Comparison of ENCODE assay signal across 11 cellular contexts in the genomic region with DNA sequence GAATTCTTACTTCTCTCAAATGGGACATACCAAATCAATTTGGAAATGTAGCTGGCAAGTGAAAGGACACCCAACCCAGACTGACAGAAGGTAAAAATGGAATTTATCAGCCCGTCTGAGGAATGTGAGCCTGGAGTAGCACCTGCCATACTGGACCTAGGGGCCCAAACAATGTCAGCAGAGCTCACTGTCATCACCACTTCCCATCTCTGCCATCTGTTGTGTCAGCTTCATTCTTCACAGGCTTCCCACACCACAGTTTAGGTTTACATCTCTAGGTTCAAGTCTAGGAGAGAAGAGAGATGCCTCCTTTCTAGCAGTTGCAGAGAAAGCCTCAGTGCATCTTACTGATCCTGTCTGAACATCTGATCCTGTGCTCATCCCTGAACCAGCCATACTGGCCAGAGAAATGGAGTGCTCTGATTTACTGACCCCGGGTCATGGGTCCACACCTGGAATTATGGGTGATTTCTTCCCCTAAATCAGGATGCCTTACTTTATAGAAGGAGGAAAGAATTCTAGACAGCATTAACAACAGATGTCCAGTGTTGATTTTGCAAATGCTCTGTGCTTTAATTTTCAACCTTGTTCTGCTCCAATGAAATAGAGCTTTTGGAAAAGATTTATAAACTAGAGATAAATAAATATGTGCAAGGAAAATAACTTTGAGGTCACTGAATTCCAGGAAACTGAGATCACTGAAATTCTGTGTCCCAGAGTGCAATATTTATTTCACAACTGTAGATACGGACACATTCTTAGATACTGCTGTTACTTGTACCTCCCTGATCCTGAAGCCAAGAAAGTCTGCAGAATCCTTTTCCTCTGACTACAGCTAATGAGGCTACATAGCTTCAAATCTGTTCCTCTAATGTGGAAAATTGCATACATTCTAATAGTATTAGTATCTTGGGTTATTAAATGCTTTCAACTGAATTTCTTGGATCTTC.
DNase-seq lines count a peak whose midpoint lies in the region; ATAC-seq and TF ChIP-seq lines count a peak whose summit lies in the region.
"Had no signal": no experiment of that assay in that cellular context is flagged by ENCODE, and none has a peak within 500 bp of the region (broad histone marks: within the 10 kb centered on the region; RNA-seq: fewer than 3 reads in every experiment).

No MANE protein-coding gene starts in this region.

- H3K23ac ChIP-seq in mesenchymal stem cell (ENCODE audit: low read length in 2 of 2) = no peak overlapping the region

- WGBS in esophagus muscularis mucosa = 48% methylated on average over 3 of the region's 3 CpGs
- WGBS in mesenchymal stem cell = 28% methylated on average over 3 of the region's 3 CpGs

- no peak for TF ChIP-seq EP300 in esophagus muscularis mucosa (IDR thresholded peaks at IDR 0.05)

- H3K4me1 ChIP-seq in esophagus muscularis mucosa (peaks cover 6 to 13% (median 7%) of the 10 kb centered on the region in 4 donors), mesenchymal stem cell (ENCODE audit: control insufficient read depth, insufficient read depth, low read depth, low read length) (peaks cover 2% of the 10 kb centered on the region), vagina (peaks cover 26% of the 10 kb centered on the region)

- no peak for TF ChIP-seq POLR2A in esophagus muscularis mucosa (IDR thresholded peaks at IDR 0.05; ENCODE audit: low read depth)
- no peak for TF ChIP-seq POLR2A in vagina (IDR thresholded peaks at IDR 0.05)

- H3K9ac ChIP-seq in mesenchymal stem cell (ENCODE audit: low read length) = peak overlapping the region; percentile 71

- no peak overlapping the region for H2BK5ac ChIP-seq in mesenchymal stem cell (ENCODE audit: low read depth, low read length, poor library complexity, severe bottlenecking)

- no peak overlapping the region for H3K4me2 ChIP-seq in mesenchymal stem cell (ENCODE audit: low read length, poor library complexity, severe bottlenecking)

- H4K91ac ChIP-seq in mesenchymal stem cell (ENCODE audit: low read length) = no peak overlapping the region

- H3K27me3 ChIP-seq in esophagus muscularis mucosa (no peaks in the 10 kb centered on the region), mesenchymal stem cell (ENCODE audit: control insufficient read depth in 1 of 2, insufficient read depth in 1 of 2, low read length in 2 of 2) (peaks cover 0 to 8% of the 10 kb centered on the region in 2 experiments), vagina (no peaks in the 10 kb centered on the region)

- H3K36me3 ChIP-seq in esophagus muscularis mucosa (peaks cover 0 to 94% (median 48%) of the 10 kb centered on the region in 4 donors), mesenchymal stem cell (ENCODE audit: control insufficient read depth in 1 of 2, insufficient read depth in 2 of 2, low read depth in 1 of 2, low read length in 2 of 2) (no peaks in the 10 kb centered on the region), vagina (peaks cover 0 to 10% of the 10 kb centered on the region in 2 donors)

- H3K18ac ChIP-seq in mesenchymal stem cell (ENCODE audit: low read depth in 1 of 2, low read length in 2 of 2) = no peak overlapping the region

- no peaks in the 10 kb centered on the region for H3K9me3 ChIP-seq in esophagus muscularis mucosa
- H3K9me3 ChIP-seq in mesenchymal stem cell (ENCODE audit: control insufficient read depth, low read length) = no peaks in the 10 kb centered on the region
- no peaks in the 10 kb centered on the region for H3K9me3 ChIP-seq in vagina

- intact Hi-C loops in Right ventricle myocardium inferior (cut with DNase I) (loop anchor here (5.0 kb wide), 1 partner anchor 45 kb away; no protein-coding TSS in a partner anchor), cardiac septum (cut with DNase I) (no loop called here), esophagus muscularis mucosa (cut with DNase I) (no loop called here), vagina (cut with DNase I) (no loop called here)

- no peak overlapping the region for H2BK15ac ChIP-seq in mesenchymal stem cell (ENCODE audit: low read depth, poor library complexity, severe bottlenecking)

- TF ChIP-seq CTCF in esophagus muscularis mucosa (IDR thresholded peaks at IDR 0.05) = no peak
- TF ChIP-seq CTCF in vagina (IDR thresholded peaks at IDR 0.05) = no peak

- H2BK120ac ChIP-seq in mesenchymal stem cell (ENCODE audit: low read depth, low read length) = no peak overlapping the region

- H3K27ac ChIP-seq in esophagus muscularis mucosa (replicated peaks in 1 of 4) = peak overlapping the region; percentile 58 to 73 (median 62)
- H3K27ac ChIP-seq in mesenchymal stem cell (ENCODE audit: low read length, poor library complexity, severe bottlenecking) = peak overlapping the region; percentile 76
- H3K27ac ChIP-seq in vagina = peak overlapping the region; percentile 13

- H2AFZ ChIP-seq in mesenchymal stem cell (ENCODE audit: low read depth, low read length) = no peak overlapping the region

- H2BK12ac ChIP-seq in mesenchymal stem cell (ENCODE audit: low read length in 2 of 2) = no peak overlapping the region

- no peak overlapping the region for H2AK5ac ChIP-seq in mesenchymal stem cell (ENCODE audit: low read length, severe bottlenecking)

- H3K4me3 ChIP-seq in esophagus muscularis mucosa = no peak overlapping the region
- peak overlapping the region in 1 of 2 experiments; percentile 28 for H3K4me3 ChIP-seq in mesenchymal stem cell (ENCODE audit: insufficient read depth in 1 of 2, low read depth in 1 of 2, low read length in 2 of 2)
- H3K4me3 ChIP-seq in vagina = no peak overlapping the region

- ATAC-seq in Right ventricle myocardium inferior = peak; percentile 83
- no peak for ATAC-seq in HG03175 (IDR thresholded peaks at IDR 0.05; ENCODE audit: unreplicated experiment)
- ATAC-seq in GM21786 (IDR thresholded peaks at IDR 0.05; ENCODE audit: unreplicated experiment) = no peak

- no peak overlapping the region for H4K8ac ChIP-seq in mesenchymal stem cell (ENCODE audit: low read length)

- H3K79me1 ChIP-seq in mesenchymal stem cell (replicated peaks; ENCODE audit: low read length, poor library complexity, severe bottlenecking) = no peaks in the 10 kb centered on the region

- DNase-seq in Right ventricle myocardium inferior (ENCODE audit: missing footprints) (no peak), cardiac septum (ENCODE audit: low spot score) (no peak), esophagus muscularis mucosa (ENCODE audit: extremely low spot score) (no peak), mesenchymal stem cell (peak; percentile 18), vagina (ENCODE audit: extremely low spot score in 2 of 2) (no peak), LoVo (ENCODE audit: low spot score) (no peak)
- DNase-seq: ACHN; activated CD8-positive, alpha-beta memory T cell treated with anti-CD3 and anti-CD28 coated beads, Interleukin-2, amount 50 U/mL, for 4 hours; stimulated activated CD4-positive, alpha-beta T cell treated with anti-CD3 and anti-CD28 coated beads, Interleukin-2, amount 100 ng/mL, for 48 hours had no signal

- no peak overlapping the region for H3K14ac ChIP-seq in mesenchymal stem cell (ENCODE audit: low read length in 2 of 2)

- no peak overlapping the region for H3K4ac ChIP-seq in mesenchymal stem cell (ENCODE audit: low read depth in 1 of 2, low read length in 2 of 2)

Comparison
In these comparisons a context has a peak if more than half of its experiments do, and no peak if none do; other contexts are left out.
1. H3K27ac ChIP-seq: peak in every context shown above with its lines; median percentile 76 in mesenchymal stem cell; 62 in esophagus muscularis mucosa; 13 in vagina.